Comparison of ENCODE assay signal across 16 cellular contexts in the genomic region with DNA sequence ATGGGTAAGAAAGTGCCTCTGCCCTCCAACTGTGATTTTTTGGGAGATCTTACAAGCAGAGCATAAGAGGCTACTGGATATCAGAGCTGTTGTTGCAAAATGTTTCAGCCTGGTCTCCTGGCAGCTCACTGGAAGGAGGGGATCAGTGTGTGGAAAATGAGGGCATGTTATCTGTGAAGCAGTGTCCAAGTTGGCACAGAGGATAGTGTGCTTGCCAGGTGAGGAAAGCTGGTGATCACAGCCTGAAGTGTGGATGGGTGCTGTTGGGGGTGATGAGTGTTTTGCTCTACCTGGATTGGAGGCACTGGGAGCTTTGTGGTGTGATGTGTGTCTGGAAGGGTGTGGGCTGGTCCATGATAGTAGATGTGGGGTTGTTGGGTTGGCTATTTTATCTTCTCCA.
"Had no signal": no experiment of that assay in that cellular context is flagged by ENCODE, and none has a peak within 500 bp of the region (broad histone marks: within the 10 kb centered on the region; RNA-seq: fewer than 3 reads in every experiment).

No MANE protein-coding gene starts in this region.

- H3K4me2 ChIP-seq: hepatocyte had no signal

- H3K79me2 ChIP-seq: hepatocyte had no signal

- H3K27ac Mint-ChIP-seq: activated CD4-positive, alpha-beta memory T cell treated with anti-CD3 and anti-CD28 coated beads, Interleukin-2, amount 10 ng/mL, durations not matched to agents 7 days and 5 days; activated naive CD4-positive, alpha-beta T cell treated with anti-CD3 and anti-CD28 coated beads, Interleukin-2, amount 50 U/mL, for 24 hours; activated T-helper 17 cell treated with anti-CD3 and anti-CD28 coated beads, Interleukin-2, amount 50 U/mL, for 72 hours; nephron progenitor cell had no signal

- H3K4me3 ChIP-seq: gastroesophageal sphincter, hepatocyte, mucosa of descending colon, ovary, thyroid gland, uterus had no signal

- H3K9me3 ChIP-seq: gastroesophageal sphincter, mucosa of descending colon, ovary, thyroid gland, uterus had no signal

- H3K4me1 ChIP-seq: gastroesophageal sphincter, uterus had no signal

- H3K27me3 Mint-ChIP-seq: activated CD4-positive, alpha-beta memory T cell treated with anti-CD3 and anti-CD28 coated beads, Interleukin-2, amount 10 ng/mL, durations not matched to agents 7 days and 5 days; activated naive CD4-positive, alpha-beta T cell treated with anti-CD3 and anti-CD28 coated beads, Interleukin-2, amount 50 U/mL, for 24 hours; activated T-helper 17 cell treated with anti-CD3 and anti-CD28 coated beads, Interleukin-2, amount 50 U/mL, for 72 hours had no signal

- H3K36me3 ChIP-seq: brain microvascular endothelial cell, gastroesophageal sphincter, ovary, thyroid gland, uterus had no signal

- ATAC-seq: activated T-helper 17 cell treated with anti-CD3 and anti-CD28 coated beads, Interleukin-2, amount 50 U/mL, for 72 hours; gastroesophageal sphincter; mucosa of descending colon had no signal

- H3K9me3 Mint-ChIP-seq: activated T-helper 17 cell treated with anti-CD3 and anti-CD28 coated beads, Interleukin-2, amount 50 U/mL, for 72 hours had no signal

- H3K4me3 Mint-ChIP-seq: activated CD4-positive, alpha-beta memory T cell treated with anti-CD3 and anti-CD28 coated beads, Interleukin-2, amount 10 ng/mL, durations not matched to agents 7 days and 5 days; activated naive CD4-positive, alpha-beta T cell treated with anti-CD3 and anti-CD28 coated beads, Interleukin-2, amount 50 U/mL, for 24 hours; activated T-helper 17 cell treated with anti-CD3 and anti-CD28 coated beads, Interleukin-2, amount 50 U/mL, for 72 hours; nephron progenitor cell had no signal

- DNase-seq: activated CD4-positive, alpha-beta memory T cell treated with anti-CD3 and anti-CD28 coated beads, Interleukin-2, amount 10 ng/mL, durations not matched to agents 7 days and 5 days; activated CD4-positive, alpha-beta T cell treated with anti-CD3 and anti-CD28 coated beads for 1 hour; brain microvascular endothelial cell; dermis blood vessel endothelial cell; mammary epithelial cell; mucosa of descending colon; nephron progenitor cell; ovary; stimulated activated CD4-positive, alpha-beta T cell treated with anti-CD3 and anti-CD28 coated beads, Interleukin-4, amount 100 ng/mL, for 1 hour; stimulated activated CD8-positive, alpha-beta memory T cell treated with anti-CD3 and anti-CD28 coated beads, Interleukin-4, amount 100 ng/mL, for 48 hours; thyroid gland; uterus had no signal

- H3K27me3 ChIP-seq: brain microvascular endothelial cell, gastroesophageal sphincter, hepatocyte, ovary, thyroid gland, uterus had no signal

- H2AFZ ChIP-seq: hepatocyte had no signal
